9 cellular contexts compared by ENCODE assay signal in the genomic region with DNA sequence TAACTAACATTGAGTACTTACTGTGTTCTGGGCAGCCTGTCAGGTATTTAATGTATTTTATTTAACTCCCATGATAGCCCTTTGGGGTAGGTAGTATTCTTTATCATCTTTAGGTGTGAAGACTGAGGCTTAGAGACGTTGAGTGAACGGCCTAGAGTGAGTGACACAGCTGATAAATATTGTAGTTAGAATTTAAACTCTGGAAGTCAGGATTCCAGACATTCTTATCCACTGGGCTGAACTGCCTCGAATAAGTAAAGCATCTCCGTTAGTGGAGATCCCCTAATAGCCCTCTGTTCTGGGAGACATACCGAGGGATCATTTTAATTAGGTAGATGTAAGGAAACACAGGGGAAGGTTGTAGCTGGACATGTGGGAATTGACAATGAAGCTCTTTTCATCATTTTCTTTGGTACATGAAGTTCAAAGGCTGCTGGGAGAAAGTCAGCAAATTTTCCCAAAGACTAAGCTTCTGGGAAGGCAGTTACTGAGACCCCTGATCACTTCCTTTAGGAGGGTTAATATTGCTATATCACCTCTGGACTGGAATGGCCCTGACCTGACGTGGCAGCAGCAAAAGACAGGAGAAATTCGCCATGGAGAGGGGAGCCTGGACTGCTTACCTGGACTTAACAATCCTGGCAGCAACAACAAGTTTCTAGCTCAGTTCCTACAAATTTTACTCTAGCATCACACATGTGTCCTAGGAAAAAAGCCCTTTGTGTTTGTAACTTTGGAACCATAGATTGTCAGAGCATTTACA. TPM values are rescaled to one million over a fixed set of nuclear protein-coding genes. Genes with fewer than 3 reads are reported as not detected.
DNase-seq lines count a peak whose midpoint lies in the region; ATAC-seq and TF ChIP-seq lines count a peak whose summit lies in the region.
"Had no signal": no experiment of that assay in that cellular context is flagged by ENCODE, and none has a peak within 500 bp of the region (broad histone marks: within the 10 kb centered on the region; RNA-seq: fewer than 3 reads in every experiment).

No MANE protein-coding gene starts in this region.

- CTCF ChIA-PET in activated CD8-positive, alpha-beta memory T cell treated with anti-CD3 and anti-CD28 coated beads, Interleukin-2, amount 10 ng/mL, durations not matched to agents 7 days and 5 days (lab: Charles Lee) = interaction anchor here (0.5 to 2.1 kb wide), 47 partner anchors 8 to 726 kb away, joined by 3 to 37 read pairs (median 4); a partner anchor contains a TSS

- no peak for ATAC-seq in activated CD8-positive, alpha-beta memory T cell treated with anti-CD3 and anti-CD28 coated beads, Interleukin-2, amount 10 ng/mL, durations not matched to agents 7 days and 5 days
- ATAC-seq in stimulated activated memory B cell treated with anti-CD40 and anti-IgM and Interleukin-4, amounts not matched to agents 10 μg/mL and 1 μg/mL and 100 μg/mL, for 72 hours = no peak
- no peak for ATAC-seq in body of pancreas
- ATAC-seq in stimulated activated effector memory CD8-positive, alpha-beta T cell treated with anti-CD3 and anti-CD28 coated beads, Interleukin-12 subunit alpha, Interleukin-12 subunit beta, amount 100 ng/mL, for 72 hours = no peak

- no peaks in the 10 kb centered on the region for H3K36me3 Mint-ChIP-seq in activated CD8-positive, alpha-beta memory T cell treated with anti-CD3 and anti-CD28 coated beads, Interleukin-2, amount 10 ng/mL, durations not matched to agents 7 days and 5 days
- H3K36me3 Mint-ChIP-seq in stimulated activated memory B cell treated with anti-CD40 and anti-IgM and Interleukin-4, amounts not matched to agents 10 μg/mL and 1 μg/mL and 100 μg/mL, for 72 hours = no peaks in the 10 kb centered on the region
- H3K36me3 Mint-ChIP-seq in stimulated activated effector memory CD8-positive, alpha-beta T cell treated with anti-CD3 and anti-CD28 coated beads, Interleukin-12 subunit alpha, Interleukin-12 subunit beta, amount 100 ng/mL, for 72 hours = no peaks in the 10 kb centered on the region

- H3K27me3 ChIP-seq in body of pancreas = no peaks in the 10 kb centered on the region
- H3K27me3 ChIP-seq: left lung had no signal

- H3K27ac Mint-ChIP-seq in activated CD8-positive, alpha-beta memory T cell treated with anti-CD3 and anti-CD28 coated beads, Interleukin-2, amount 10 ng/mL, durations not matched to agents 7 days and 5 days = no peak overlapping the region
- no peak overlapping the region for H3K27ac Mint-ChIP-seq in stimulated activated memory B cell treated with anti-CD40 and anti-IgM and Interleukin-4, amounts not matched to agents 10 μg/mL and 1 μg/mL and 100 μg/mL, for 72 hours
- no peak overlapping the region for H3K27ac Mint-ChIP-seq in stimulated activated effector memory CD8-positive, alpha-beta T cell treated with anti-CD3 and anti-CD28 coated beads, Interleukin-12 subunit alpha, Interleukin-12 subunit beta, amount 100 ng/mL, for 72 hours

- H3K4me3 Mint-ChIP-seq in activated CD8-positive, alpha-beta memory T cell treated with anti-CD3 and anti-CD28 coated beads, Interleukin-2, amount 10 ng/mL, durations not matched to agents 7 days and 5 days = peak overlapping the region; percentile 41
- H3K4me3 Mint-ChIP-seq in stimulated activated memory B cell treated with anti-CD40 and anti-IgM and Interleukin-4, amounts not matched to agents 10 μg/mL and 1 μg/mL and 100 μg/mL, for 72 hours = peak overlapping the region; percentile 61
- no peak overlapping the region for H3K4me3 Mint-ChIP-seq in stimulated activated effector memory CD8-positive, alpha-beta T cell treated with anti-CD3 and anti-CD28 coated beads, Interleukin-12 subunit alpha, Interleukin-12 subunit beta, amount 100 ng/mL, for 72 hours

- H3K27me3 Mint-ChIP-seq in activated CD8-positive, alpha-beta memory T cell treated with anti-CD3 and anti-CD28 coated beads, Interleukin-2, amount 10 ng/mL, durations not matched to agents 7 days and 5 days = peaks cover 21% of the 10 kb centered on the region
- H3K27me3 Mint-ChIP-seq in stimulated activated memory B cell treated with anti-CD40 and anti-IgM and Interleukin-4, amounts not matched to agents 10 μg/mL and 1 μg/mL and 100 μg/mL, for 72 hours = no peaks in the 10 kb centered on the region

- no peak for DNase-seq in activated CD8-positive, alpha-beta memory T cell treated with anti-CD3 and anti-CD28 coated beads, Interleukin-2, amount 10 ng/mL, durations not matched to agents 7 days and 5 days
- no peak for DNase-seq in activated CD8-positive, alpha-beta memory T cell treated with anti-CD3 and anti-CD28 coated beads, Interleukin-2, amount 50 U/mL, for 48 hours
- peak; percentile 17 for DNase-seq in hepatic stellate cell (ENCODE audit: low spot score)
- DNase-seq in body of pancreas = no peak
- no peak for DNase-seq in NCI-H1092 (lab: John Stamatoyannopoulos, UW)
- DNase-seq in stimulated activated effector memory CD8-positive, alpha-beta T cell treated with anti-CD3 and anti-CD28 coated beads, Interleukin-12 subunit alpha, Interleukin-12 subunit beta, amount 100 ng/mL, for 72 hours (ENCODE audit: low spot score in 2 of 2) = no peak

- WGBS in body of pancreas, 2 donors = 47 to 61% methylated on average over 7 of the region's 7 CpGs

- no peaks in the 10 kb centered on the region for H3K9me3 ChIP-seq in body of pancreas
- H3K9me3 ChIP-seq: left lung had no signal

- peaks cover 5% of the 10 kb centered on the region for H3K4me1 ChIP-seq in body of pancreas
- H3K4me1 ChIP-seq: left lung had no signal

- no peak for TF ChIP-seq POLR2A in body of pancreas (IDR thresholded peaks at IDR 0.05)

- TF ChIP-seq CTCF in VCaP (conservative IDR thresholded peaks at IDR 0.05) = no peak
- no peak for TF ChIP-seq CTCF in body of pancreas (IDR thresholded peaks at IDR 0.05)

- H3K36me3 ChIP-seq in body of pancreas (replicated peaks in 1 of 2; ENCODE audit: insufficient read depth in 1 of 2, low read depth in 2 of 2) = no peaks in the 10 kb centered on the region
- H3K36me3 ChIP-seq: left lung had no signal

- no peaks in the 10 kb centered on the region for H3K9me3 Mint-ChIP-seq in activated CD8-positive, alpha-beta memory T cell treated with anti-CD3 and anti-CD28 coated beads, Interleukin-2, amount 10 ng/mL, durations not matched to agents 7 days and 5 days (ENCODE audit: low read depth)
- H3K9me3 Mint-ChIP-seq in stimulated activated memory B cell treated with anti-CD40 and anti-IgM and Interleukin-4, amounts not matched to agents 10 μg/mL and 1 μg/mL and 100 μg/mL, for 72 hours = no peaks in the 10 kb centered on the region
- H3K9me3 Mint-ChIP-seq in stimulated activated effector memory CD8-positive, alpha-beta T cell treated with anti-CD3 and anti-CD28 coated beads, Interleukin-12 subunit alpha, Interleukin-12 subunit beta, amount 100 ng/mL, for 72 hours = no peaks in the 10 kb centered on the region

- peak overlapping the region; percentile 17; the same call in 1 of the 2 replicates for H3K27ac ChIP-seq in VCaP
- H3K27ac ChIP-seq in body of pancreas = no peak overlapping the region
- H3K27ac ChIP-seq: left lung had no signal

- peaks cover 9% of the 10 kb centered on the region for H3K4me1 Mint-ChIP-seq in activated CD8-positive, alpha-beta memory T cell treated with anti-CD3 and anti-CD28 coated beads, Interleukin-2, amount 10 ng/mL, durations not matched to agents 7 days and 5 days
- peaks cover 9% of the 10 kb centered on the region for H3K4me1 Mint-ChIP-seq in stimulated activated memory B cell treated with anti-CD40 and anti-IgM and Interleukin-4, amounts not matched to agents 10 μg/mL and 1 μg/mL and 100 μg/mL, for 72 hours
- H3K4me1 Mint-ChIP-seq in stimulated activated effector memory CD8-positive, alpha-beta T cell treated with anti-CD3 and anti-CD28 coated beads, Interleukin-12 subunit alpha, Interleukin-12 subunit beta, amount 100 ng/mL, for 72 hours = peaks cover 2% of the 10 kb centered on the region

- intact Hi-C loops in body of pancreas (cut with DNase I) = loop anchor here (5.0 to 10.0 kb wide), 2 partner anchors 154 to 652 kb away; no protein-coding TSS in a partner anchor

- H3K4me3 ChIP-seq in body of pancreas = no peak overlapping the region
- H3K4me3 ChIP-seq: left lung had no signal

RNA-seq across cellular contexts. Expression of a gene that starts 11.7 kb away (rescaled TPM):
- total RNA-seq in activated CD8-positive, alpha-beta memory T cell treated with anti-CD3 and anti-CD28 coated beads, Interleukin-2, amount 10 ng/mL, durations not matched to agents 7 days and 5 days = 100 to 1,000 TPM; 183 to 208 TPM
- total RNA-seq in body of pancreas = 100 to 1,000 TPM in 1 of 2 donors, 10 to 100 TPM in 1; 40.5 to 104 TPM
